ENCODE assay signal across 23 cellular contexts in the genomic region with DNA sequence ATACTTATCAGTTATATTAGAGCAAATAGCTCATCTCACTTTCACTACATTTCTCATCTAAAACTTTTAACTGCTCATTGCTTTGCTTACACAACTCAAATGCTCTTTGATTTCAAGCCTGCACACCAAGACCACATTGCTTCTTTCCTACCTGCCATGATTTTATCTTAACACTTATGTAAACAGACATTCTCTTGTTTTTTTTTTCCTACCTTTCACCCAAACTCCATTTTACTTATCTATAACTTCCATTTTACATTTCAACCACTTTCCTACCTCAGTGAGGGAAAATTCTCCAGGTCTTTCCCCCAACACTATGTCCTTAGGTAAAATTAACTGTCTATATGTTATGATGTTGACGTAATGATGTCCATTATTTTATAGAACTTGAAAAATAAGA.
"Had no signal": no experiment of that assay in that cellular context is flagged by ENCODE, and none has a peak within 500 bp of the region (broad histone marks: within the 10 kb centered on the region; RNA-seq: fewer than 3 reads in every experiment).

No MANE protein-coding gene starts in this region.

- H3K9me3 Mint-ChIP-seq: memory B cell; natural killer cell; stimulated activated effector memory CD8-positive, alpha-beta T cell treated with anti-CD3 and anti-CD28 coated beads, Interleukin-12 subunit alpha, Interleukin-12 subunit beta, amount 100 ng/mL, for 72 hours had no signal

- ATAC-seq: esophagus mucosa; foreskin keratinocyte; gastroesophageal sphincter; heart right ventricle; natural killer cell; sciatic nerve; stimulated activated effector memory CD8-positive, alpha-beta T cell treated with anti-CD3 and anti-CD28 coated beads, Interleukin-12 subunit alpha, Interleukin-12 subunit beta, amount 100 ng/mL, for 72 hours had no signal

- H3K36me3 ChIP-seq: gastroesophageal sphincter, heart right ventricle, pancreas, stomach, tibial artery, upper lobe of left lung had no signal

- H3K9me3 ChIP-seq: gastroesophageal sphincter, heart right ventricle, pancreas, stomach, tibial artery, upper lobe of left lung had no signal

- H3K4me3 Mint-ChIP-seq: memory B cell; natural killer cell; stimulated activated effector memory CD8-positive, alpha-beta T cell treated with anti-CD3 and anti-CD28 coated beads, Interleukin-12 subunit alpha, Interleukin-12 subunit beta, amount 100 ng/mL, for 72 hours had no signal

- H3K27ac Mint-ChIP-seq: memory B cell; natural killer cell; progenitor cell of endocrine pancreas; stimulated activated effector memory CD8-positive, alpha-beta T cell treated with anti-CD3 and anti-CD28 coated beads, Interleukin-12 subunit alpha, Interleukin-12 subunit beta, amount 100 ng/mL, for 72 hours had no signal

- FAIRE-seq: urothelium cell line had no signal

- H3K27ac ChIP-seq: epithelial cell of prostate, foreskin keratinocyte, gastroesophageal sphincter, pancreas, stomach, tibial artery had no signal

- H3K27me3 ChIP-seq: dorsolateral prefrontal cortex, foreskin keratinocyte, gastroesophageal sphincter, heart right ventricle, pancreas, stomach, tibial artery, upper lobe of left lung had no signal

- H3K4me3 ChIP-seq: dorsolateral prefrontal cortex, gastroesophageal sphincter, heart right ventricle, lung, pancreas, stomach, tibial artery, upper lobe of left lung had no signal

- DNase-seq: dorsolateral prefrontal cortex; effector CD4-positive, alpha-beta T cell; foreskin keratinocyte; heart right ventricle; hippocampal formation; natural killer cell; occipital lobe; stimulated activated CD4-positive, alpha-beta T cell treated with anti-CD3 and anti-CD28 coated beads, Interleukin-2, amount 100 ng/mL, for 24 hours; stimulated activated CD4-positive, alpha-beta T cell treated with anti-CD3 and anti-CD28 coated beads, Interleukin-4, amount 100 ng/mL, for 24 hours; stimulated activated naive CD4-positive, alpha-beta T cell treated with Interleukin-2 at 50 U/mL for 16 hours; stomach; tibial artery; upper lobe of left lung had no signal

- H3K27me3 Mint-ChIP-seq: memory B cell, progenitor cell of endocrine pancreas had no signal

- H3K36me3 Mint-ChIP-seq: memory B cell; natural killer cell; stimulated activated effector memory CD8-positive, alpha-beta T cell treated with anti-CD3 and anti-CD28 coated beads, Interleukin-12 subunit alpha, Interleukin-12 subunit beta, amount 100 ng/mL, for 72 hours had no signal
